Comparison of ENCODE assay signal across 6 cellular contexts in the genomic region with DNA sequence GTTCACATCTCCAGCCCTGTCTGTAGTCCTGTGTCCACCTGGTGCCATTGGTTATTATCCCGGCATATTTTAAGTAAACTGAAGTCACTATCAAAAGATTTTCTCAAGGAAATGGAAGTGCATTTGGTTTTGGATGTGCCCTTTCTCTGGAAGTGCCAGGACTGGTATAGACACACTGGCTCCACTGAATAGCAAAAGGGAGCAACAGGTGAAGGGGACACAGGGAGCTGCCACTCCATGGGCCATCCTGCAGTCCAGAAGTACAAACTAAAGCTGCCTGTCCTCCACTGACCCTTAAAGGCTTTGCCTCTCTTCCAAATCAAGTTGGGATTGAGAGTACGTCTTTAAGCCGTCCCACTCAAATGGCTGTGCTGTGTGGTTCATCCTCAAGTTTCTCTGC.
"Had no signal": no experiment of that assay in that cellular context is flagged by ENCODE, and none has a peak within 500 bp of the region (broad histone marks: within the 10 kb centered on the region; RNA-seq: fewer than 3 reads in every experiment).

No MANE protein-coding gene starts in this region.

- H3K4me1 Mint-ChIP-seq: IgD-negative memory B cell had no signal

- ATAC-seq: HepG2 had no signal

- DNase-seq: GOT3, H9 had no signal

- H3K4me3 Mint-ChIP-seq: H9, HFFc6, IgD-negative memory B cell had no signal

- H3K27ac Mint-ChIP-seq: H9, HFFc6 had no signal

- H3K27ac ChIP-seq: HL-60 had no signal

- H3K9me3 Mint-ChIP-seq: H9, HFFc6, IgD-negative memory B cell had no signal

- FAIRE-seq: HepG2 had no signal
